Comparison of ENCODE assay signal across 20 cellular contexts in genomic region chr22:20562607-20563463, GRCh38. TPM values are rescaled to one million over a fixed set of nuclear protein-coding genes. Genes with fewer than 3 reads are reported as not detected.
A peak's percentile ranks its signal among the peaks of the same experiment; 100 is the strongest.
DNase-seq lines count a peak whose midpoint lies in the region; ATAC-seq lines count a peak whose summit lies in the region.
"Had no signal": no experiment of that assay in that cellular context is flagged by ENCODE, and none has a peak within 500 bp of the region (broad histone marks: within the 10 kb centered on the region; RNA-seq: fewer than 3 reads in every experiment).

No MANE protein-coding gene starts in this region.

- no peak overlapping the region for H3K4me3 Mint-ChIP-seq in T-helper 17 cell
- H3K4me3 Mint-ChIP-seq: mesothelial cell of epicardium had no signal

- H3K27me3 Mint-ChIP-seq in T-helper 17 cell, result no peaks in the 10 kb centered on the region

- peaks cover 44% of the 10 kb centered on the region for H3K4me1 Mint-ChIP-seq in T-helper 17 cell

- peaks cover 40% of the 10 kb centered on the region for H3K36me3 ChIP-seq in effector memory CD4-positive, alpha-beta T cell (ENCODE audit: control insufficient read depth, insufficient read depth, low read length)
- peaks cover 0 to 8% of the 10 kb centered on the region in 2 donors for H3K36me3 ChIP-seq in aorta (ENCODE audit: control insufficient read depth in 1 of 2, insufficient read depth in 2 of 2, low read length in 1 of 2)

- H3K36me3 Mint-ChIP-seq in T-helper 17 cell (ENCODE audit: low read depth), result peaks cover 14% of the 10 kb centered on the region

- peak; percentile 11 for DNase-seq in left ventricle myocardium superior
- DNase-seq in right cardiac atrium, result no peak
- no peak for DNase-seq in T-helper 17 cell
- no peak for DNase-seq in effector memory CD4-positive, alpha-beta T cell
- peak; percentile 27 to 40 for DNase-seq in aorta
- no peak for DNase-seq in NCI-H446 (lab: John Stamatoyannopoulos, UW)
- no peak for DNase-seq in NCI-H1417 (lab: John Stamatoyannopoulos, UW)
- DNase-seq: activated CD4-positive, alpha-beta T cell treated with anti-CD3 and anti-CD28 coated beads for 4 hours; COR-L47; cortex of kidney; glutamatergic neuron; KBM-7; left cardiac atrium; MV-4-11; NCI-H2081 treated with DMSO at 0.1 percent for 48 hours; NK-92 treated with Interleukin-12 subunit alpha and Interleukin-12 subunit beta, amount 100 ng/mL, for 24 hours; trophoblast cell had no signal

- peak overlapping the region; percentile 91 for H3K27ac Mint-ChIP-seq in T-helper 17 cell
- H3K27ac Mint-ChIP-seq: mesothelial cell of epicardium had no signal

- H3K9me3 ChIP-seq in right cardiac atrium (ENCODE audit: control insufficient read depth, low read length) (no peaks in the 10 kb centered on the region), T-helper 17 cell (ENCODE audit: control insufficient read depth, low read length, poor library complexity, severe bottlenecking) (peaks cover 4% of the 10 kb centered on the region), aorta (ENCODE audit: control insufficient read depth, low read length) (no peaks in the 10 kb centered on the region)
- H3K9me3 ChIP-seq in effector memory CD4-positive, alpha-beta T cell (ENCODE audit: control insufficient read depth, low read length), result no peaks in the 10 kb centered on the region

- no peaks in the 10 kb centered on the region for H3K27me3 ChIP-seq in right cardiac atrium (ENCODE audit: control insufficient read depth, insufficient read depth)
- no peaks in the 10 kb centered on the region for H3K27me3 ChIP-seq in effector memory CD4-positive, alpha-beta T cell (replicated peaks; ENCODE audit: control insufficient read depth, insufficient read depth, low read length, poor library complexity, severe bottlenecking)
- H3K27me3 ChIP-seq in aorta (ENCODE audit: control insufficient read depth in 1 of 2, insufficient read depth in 2 of 2, low read length in 1 of 2), result no peaks in the 10 kb centered on the region

- H3K4me1 ChIP-seq in right cardiac atrium (ENCODE audit: control insufficient read depth, insufficient read depth, low read length), result peaks cover 13% of the 10 kb centered on the region
- H3K4me1 ChIP-seq in effector memory CD4-positive, alpha-beta T cell (ENCODE audit: control insufficient read depth, insufficient read depth, low read length, poor library complexity, severe bottlenecking), result peaks cover 59% of the 10 kb centered on the region
- H3K4me1 ChIP-seq in aorta (ENCODE audit: control insufficient read depth in 1 of 2, insufficient read depth in 2 of 2, low read length in 2 of 2), result no peaks in the 10 kb centered on the region

- WGBS in right cardiac atrium, result 95% methylated on average over 14 of the region's 14 CpGs
- 94 to 95% methylated on average over 14 of the region's 14 CpGs for WGBS in aorta, 2 donors

- intact Hi-C loops in left ventricle myocardium superior (cut with micrococcal nuclease) (no loop called here), right cardiac atrium (cut with DNase I) (loop anchor here in 1 of 4 donors (10.0 kb wide), 1 partner anchor 48 kb away; no protein-coding TSS in a partner anchor), aorta (cut with DNase I) (no loop called here)

- H3K27ac ChIP-seq in right cardiac atrium (ENCODE audit: low read length) (no peak overlapping the region), aorta (ENCODE audit: low read depth in 1 of 2, low read length in 2 of 2) (no peak overlapping the region)
- H3K27ac ChIP-seq in effector memory CD4-positive, alpha-beta T cell (ENCODE audit: insufficient read depth, low read length, poor library complexity, severe bottlenecking), result peak overlapping the region; percentile 35

- ATAC-seq in left ventricle myocardium superior (no peak), right cardiac atrium (no peak), T-helper 17 cell (no peak), aorta (ENCODE audit: low FRiP score) (no peak), GM21786 (IDR thresholded peaks at IDR 0.05; ENCODE audit: unreplicated experiment) (no peak)
- ATAC-seq: left cardiac atrium, Panc1 had no signal

- H3K4me3 ChIP-seq in right cardiac atrium (ENCODE audit: low read length), result no peak overlapping the region
- H3K4me3 ChIP-seq in effector memory CD4-positive, alpha-beta T cell (ENCODE audit: insufficient read depth, low read depth, low read length, poor library complexity, severe bottlenecking), result no peak overlapping the region
- H3K4me3 ChIP-seq in aorta (ENCODE audit: low read length in 2 of 2), result no peak overlapping the region

RNA-seq across cellular contexts. Expression of gene MED15, which starts 55.4 kb away (rescaled TPM):
- total RNA-seq in left ventricle myocardium superior (51.0 TPM), right cardiac atrium (10 to 100 TPM; 47.3 to 53.4 (median 50.1) TPM), T-helper 17 cell (100 to 1,000 TPM; 207 to 251 TPM), aorta (100 to 1,000 TPM in 1 of 2 donors, 10 to 100 TPM in 1; 93.7 to 119 TPM)
- polyA plus RNA-seq in right cardiac atrium (30.9 TPM), aorta (100 to 1,000 TPM in 1 of 2 donors, 10 to 100 TPM in 1; 23.5 to 100 TPM)

Comparison
In these comparisons a context has a peak if more than half of its experiments do, and no peak if none do; other contexts are left out.
1. DNase-seq: peak in left ventricle myocardium superior (single experiment) and aorta (2 of 2); none in right cardiac atrium (0 of 3), T-helper 17 cell (0 of 3), effector memory CD4-positive, alpha-beta T cell (0 of 3), NCI-H446 (0 of 2) and NCI-H1417 (0 of 3).